Comparison of ENCODE assay signal across 1 cellular context in the genomic region with DNA sequence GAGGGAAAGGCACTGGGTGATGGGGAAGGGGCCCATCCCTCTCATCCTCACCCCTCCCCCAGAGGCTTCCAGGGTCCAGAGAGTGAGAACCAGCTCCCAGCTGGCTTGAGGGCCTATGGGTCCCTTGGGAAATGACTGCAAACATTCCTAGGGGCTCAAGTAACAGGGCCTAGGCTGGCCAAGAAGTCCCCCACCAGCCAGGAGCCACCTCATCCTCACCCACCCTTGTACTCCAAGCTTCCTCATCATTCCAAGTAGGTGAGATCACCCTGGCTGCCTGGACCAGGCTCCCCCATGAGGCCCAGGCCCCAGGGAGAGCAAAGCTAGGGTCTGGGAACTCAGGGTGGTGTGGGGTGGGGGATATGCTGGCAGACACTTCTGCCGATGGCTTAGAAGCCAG.
TF ChIP-seq lines count a peak whose summit lies in the region.

No MANE protein-coding gene starts in this region.

TF ChIP-seq in HCT116, 20 proteins besides CTCF, POLR2A, EP300 and RAD21 (continued from another document):
- TF ChIP-seq, protein P1, sequence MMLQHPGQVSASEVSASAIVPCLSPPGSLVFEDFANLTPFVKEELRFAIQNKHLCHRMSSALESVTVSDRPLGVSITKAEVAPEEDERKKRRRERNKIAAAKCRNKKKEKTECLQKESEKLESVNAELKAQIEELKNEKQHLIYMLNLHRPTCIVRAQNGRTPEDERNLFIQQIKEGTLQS (IDR thresholded peaks at IDR 0.05) = no peak
- TF ChIP-seq POLR2AphosphoS5 (IDR thresholded peaks at IDR 0.05; ENCODE audit: low read depth, low read length) (no peak), EZH2phosphoT487 (IDR thresholded peaks at IDR 0.05; ENCODE audit: borderline replicate concordance) (no peak)
- TF ChIP-seq, protein P2, sequence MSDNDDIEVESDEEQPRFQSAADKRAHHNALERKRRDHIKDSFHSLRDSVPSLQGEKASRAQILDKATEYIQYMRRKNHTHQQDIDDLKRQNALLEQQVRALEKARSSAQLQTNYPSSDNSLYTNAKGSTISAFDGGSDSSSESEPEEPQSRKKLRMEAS (IDR thresholded peaks at IDR 0.05) = no peak
